Comparison of ENCODE assay signal across 26 cellular contexts in genomic region chr9:117444466-117444865, GRCh38.
"Had no signal": no experiment of that assay in that cellular context is flagged by ENCODE, and none has a peak within 500 bp of the region (broad histone marks: within the 10 kb centered on the region; RNA-seq: fewer than 3 reads in every experiment).

No MANE protein-coding gene starts in this region.

- DNase-seq: activated CD4-positive, alpha-beta T cell treated with anti-CD3 and anti-CD28 coated beads, Interleukin-2, amount 10 ng/mL, durations not matched to agents 24 days and 14 days; activated CD4-positive, alpha-beta T cell treated with anti-CD3 and anti-CD28 coated beads, Interleukin-2, amount 50 U/mL, for 4 hours; activated CD8-positive, alpha-beta memory T cell treated with anti-CD3 and anti-CD28 coated beads, Interleukin-2, amount 50 U/mL, for 4 hours; activated gamma-delta T cell treated with Interleukin-2 at 50 U/mL for 16 hours; activated naive CD4-positive, alpha-beta T cell treated with anti-CD3 and anti-CD28 coated beads for 36 hours; activated T-cell treated with anti-CD3 and anti-CD28 coated beads for 4 hours; activated T-cell treated with anti-CD3 and anti-CD28 coated beads, Interleukin-2, amount 50 U/mL, for 4 hours; adrenal gland; body of pancreas; cerebellar nuclear complex; Kasumi-1; KG1; MG63; NCI-H1048; NCI-H146; NCI-H1930; NCI-H2081 treated with DMSO at 0.1 percent for 48 hours; NCI-H345; NCI-H510A; NCI-H526; NCI-H774; SHP77; SJCRH30; T1000 had no signal

- ATAC-seq: activated naive CD4-positive, alpha-beta T cell treated with anti-CD3 and anti-CD28 coated beads, Interleukin-2, amount 50 U/mL, for 72 hours; activated T-cell treated with anti-CD3 and anti-CD28 coated beads, Interleukin-2, amount 50 U/mL, for 4 hours; body of pancreas; Panc1 had no signal
